ENCODE assay signal across 4 cellular contexts in genomic region chr19:46323227-46323626, GRCh38. TPM values are rescaled to one million over a fixed set of nuclear protein-coding genes. Genes with fewer than 3 reads are reported as not detected.
"Had no signal": no experiment of that assay in that cellular context is flagged by ENCODE, and none has a peak within 500 bp of the region (broad histone marks: within the 10 kb centered on the region; RNA-seq: fewer than 3 reads in every experiment).

No MANE protein-coding gene starts in this region.

RNA-seq across cellular contexts. Expression of gene HIF3A, which starts 26.4 kb away (rescaled TPM):
- total RNA-seq: LHCN-M2, M059J, MCF 10A, NCI-H460 had no signal
